8 cellular contexts compared by ENCODE assay signal in genomic region chr9:120792898-120793765, GRCh38. TPM values are rescaled to one million over a fixed set of nuclear protein-coding genes. Genes with fewer than 3 reads are reported as not detected.
DNase-seq lines count a peak whose midpoint lies in the region; ATAC-seq and TF ChIP-seq lines count a peak whose summit lies in the region.

A gene with protein sequence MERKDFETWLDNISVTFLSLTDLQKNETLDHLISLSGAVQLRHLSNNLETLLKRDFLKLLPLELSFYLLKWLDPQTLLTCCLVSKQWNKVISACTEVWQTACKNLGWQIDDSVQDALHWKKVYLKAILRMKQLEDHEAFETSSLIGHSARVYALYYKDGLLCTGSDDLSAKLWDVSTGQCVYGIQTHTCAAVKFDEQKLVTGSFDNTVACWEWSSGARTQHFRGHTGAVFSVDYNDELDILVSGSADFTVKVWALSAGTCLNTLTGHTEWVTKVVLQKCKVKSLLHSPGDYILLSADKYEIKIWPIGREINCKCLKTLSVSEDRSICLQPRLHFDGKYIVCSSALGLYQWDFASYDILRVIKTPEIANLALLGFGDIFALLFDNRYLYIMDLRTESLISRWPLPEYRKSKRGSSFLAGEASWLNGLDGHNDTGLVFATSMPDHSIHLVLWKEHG (minus strand): TSS chr9:120793416. CDS start chr9:120788258, 5,158 bp downstream.

- H3K9me3 ChIP-seq in Panc1 (ENCODE audit: control insufficient read depth, insufficient read depth, low read depth, low read length) = no peaks in the 10 kb centered on the region
- no peaks in the 10 kb centered on the region for H3K9me3 ChIP-seq in esophagus (ENCODE audit: control insufficient read depth in 2 of 2, insufficient read depth in 1 of 2, low read depth in 1 of 2, low read length in 1 of 2)
- no peaks in the 10 kb centered on the region for H3K9me3 ChIP-seq in mucosa of stomach (ENCODE audit: control insufficient read depth, low read length)

- H3K36me3 ChIP-seq in Panc1 (ENCODE audit: control insufficient read depth, insufficient read depth, low read length) (peaks cover 11% of the 10 kb centered on the region; the same call in 1 of the 2 replicates), esophagus (ENCODE audit: control insufficient read depth in 2 of 2, insufficient read depth in 2 of 2, low read length in 1 of 2) (no peaks in the 10 kb centered on the region), mucosa of stomach (ENCODE audit: control insufficient read depth, insufficient read depth, low read length) (no peaks in the 10 kb centered on the region)

- peak within 1 kb of the TSS; percentile 81 for H3K9ac ChIP-seq in mucosa of stomach (ENCODE audit: low read length)

- POLR2A ChIA-PET in Panc1 (lab: Charles Lee) = interaction anchor here (0.6 kb wide), 1 partner anchor 44 kb away, joined by 3 read pairs; no protein-coding TSS in a partner anchor

- DNase-seq in DMS114 treated with DMSO at 0.1 percent for 48 hours (lab: John Stamatoyannopoulos, UW; ENCODE audit: unreplicated experiment) (peak; percentile 65), Panc1 (ENCODE audit: low read depth, low spot score) (peak; percentile 25)
- peak; percentile 75 for DNase-seq in activated T-cell treated with anti-CD3 and anti-CD28 coated beads, Interleukin-2, amount 50 U/mL, for 4 hours
- peak; percentile 94 for DNase-seq in stimulated activated CD8-positive, alpha-beta memory T cell treated with anti-CD3 and anti-CD28 coated beads, Interleukin-4, amount 100 ng/mL, for 48 hours

- H3K27me3 ChIP-seq in Panc1 (ENCODE audit: control insufficient read depth, insufficient read depth, low read length) (no peaks in the 10 kb centered on the region), esophagus (ENCODE audit: control insufficient read depth in 1 of 2, insufficient read depth in 2 of 2, low read length in 2 of 2) (no peaks in the 10 kb centered on the region), mucosa of stomach (ENCODE audit: control insufficient read depth, insufficient read depth, low read length) (no peaks in the 10 kb centered on the region)

- H3K27ac Mint-ChIP-seq in IgD-negative memory B cell = peak within 1 kb of the TSS; percentile 83 to 98 (median 97)

- peaks cover 3% of the 10 kb centered on the region for H3K36me3 Mint-ChIP-seq in IgD-negative memory B cell
- H3K36me3 Mint-ChIP-seq in activated T-cell treated with anti-CD3 and anti-CD28 coated beads, Interleukin-2, amount 50 U/mL, for 4 hours (ENCODE audit: insufficient read depth) = peaks cover 13% of the 10 kb centered on the region

- in situ Hi-C loops in Panc1 (cut with HindIII; ENCODE audit: low pct_unique_long_range_greater_than_20kb, low sequenced_read_pairs) = no loop called here

- H3K27me3 Mint-ChIP-seq in IgD-negative memory B cell = no peaks in the 10 kb centered on the region
- no peaks in the 10 kb centered on the region for H3K27me3 Mint-ChIP-seq in activated T-cell treated with anti-CD3 and anti-CD28 coated beads, Interleukin-2, amount 50 U/mL, for 4 hours (ENCODE audit: low read depth)

- peak within 1 kb of the TSS; percentile 93 to 99 (median 95) for H3K4me3 Mint-ChIP-seq in IgD-negative memory B cell
- H3K4me3 Mint-ChIP-seq in activated T-cell treated with anti-CD3 and anti-CD28 coated beads, Interleukin-2, amount 50 U/mL, for 4 hours = peak within 1 kb of the TSS; percentile 94

- no TSS peak for BruUV-seq in Panc1 (replicated peaks; lab: Mats Ljungman, UMichigan)

- H3K4me1 Mint-ChIP-seq in IgD-negative memory B cell = peaks cover 31 to 34% (median 32%) of the 10 kb centered on the region in 3 donors
- H3K4me1 Mint-ChIP-seq in activated T-cell treated with anti-CD3 and anti-CD28 coated beads, Interleukin-2, amount 50 U/mL, for 4 hours (ENCODE audit: low read depth) = peaks cover 49% of the 10 kb centered on the region

- intact Hi-C loops in Panc1 (cut with micrococcal nuclease; ENCODE audit: unreplicated experiment) = no loop called here

- TF ChIP-seq CTCF in Panc1 (IDR thresholded peaks at IDR 0.05) = no peak

- CTCF ChIA-PET in Panc1 (lab: Charles Lee) = no interaction called here

- peak within 1 kb of the TSS; percentile 95 for H3K27ac ChIP-seq in Panc1 (ENCODE audit: low read length)
- H3K27ac ChIP-seq in esophagus (ENCODE audit: low read depth in 2 of 2, low read length in 1 of 2) = peak within 1 kb of the TSS; percentile 93 to 97

- H3K4me3 ChIP-seq in Panc1 (ENCODE audit: low read depth in 2 of 2, low read length in 2 of 2) = peak within 1 kb of the TSS; percentile 95 to 96
- H3K4me3 ChIP-seq in esophagus (ENCODE audit: low read depth in 1 of 2, low read length in 2 of 2) = peak within 1 kb of the TSS; percentile 86 to 87
- peak within 1 kb of the TSS; percentile 80 for H3K4me3 ChIP-seq in mucosa of stomach (ENCODE audit: low read length)

- peaks cover 12% of the 10 kb centered on the region for H3K4me1 ChIP-seq in Panc1 (ENCODE audit: control insufficient read depth, insufficient read depth, low read length)
- peaks cover 0 to 7% of the 10 kb centered on the region in 2 donors for H3K4me1 ChIP-seq in esophagus (ENCODE audit: control insufficient read depth in 2 of 2, insufficient read depth in 2 of 2, low read length in 1 of 2)
- peaks cover 11% of the 10 kb centered on the region for H3K4me1 ChIP-seq in mucosa of stomach (ENCODE audit: control insufficient read depth, insufficient read depth, low read length)

- H3K9me3 Mint-ChIP-seq in IgD-negative memory B cell = no peaks in the 10 kb centered on the region
- no peaks in the 10 kb centered on the region for H3K9me3 Mint-ChIP-seq in activated T-cell treated with anti-CD3 and anti-CD28 coated beads, Interleukin-2, amount 50 U/mL, for 4 hours

- 0% methylated on average over 62 to 72 of the region's 72 CpGs for WGBS in esophagus, 2 donors

- ATAC-seq in GM21529 (IDR thresholded peaks at IDR 0.05; ENCODE audit: unreplicated experiment) = peak; percentile 92
- ATAC-seq in Panc1 = peak; percentile 100
- peak; percentile 94 to 96 for ATAC-seq in activated T-cell treated with anti-CD3 and anti-CD28 coated beads, Interleukin-2, amount 50 U/mL, for 4 hours

RNA-seq across cellular contexts. Expression of the gene that starts here (rescaled TPM):
- polyA plus RNA-seq in IgD-negative memory B cell (27.3 TPM), esophagus (10 to 100 TPM in 1 of 2 donors, 1 to 10 TPM in 1; 7.1 to 15.7 TPM)
- total RNA-seq in Panc1 (2021; ENCODE audit: unreplicated experiment) = 46.0 TPM
- 19.6 TPM for polyA plus RNA-seq in Panc1 (2012; ENCODE audit: insufficient read length)
- total RNA-seq in activated T-cell treated with anti-CD3 and anti-CD28 coated beads, Interleukin-2, amount 50 U/mL, for 4 hours = 10 to 100 TPM; 66.7 to 72.7 (median 66.9) TPM

Comparison
In these comparisons a context has a peak if more than half of its experiments do, and no peak if none do; other contexts are left out.
1. Peak in every context shown above with its lines: DNase-seq, ATAC-seq, H3K4me3 ChIP-seq and H3K27ac ChIP-seq.
2. DNase-seq: peak in every context shown above with its lines; median percentile 94 in stimulated activated CD8-positive, alpha-beta memory T cell treated with anti-CD3 and anti-CD28 coated beads, Interleukin-4, amount 100 ng/mL, for 48 hours; 75 in activated T-cell treated with anti-CD3 and anti-CD28 coated beads, Interleukin-2, amount 50 U/mL, for 4 hours; 65 in DMS114 treated with DMSO at 0.1 percent for 48 hours; 25 in Panc1.